In the genomic region with DNA sequence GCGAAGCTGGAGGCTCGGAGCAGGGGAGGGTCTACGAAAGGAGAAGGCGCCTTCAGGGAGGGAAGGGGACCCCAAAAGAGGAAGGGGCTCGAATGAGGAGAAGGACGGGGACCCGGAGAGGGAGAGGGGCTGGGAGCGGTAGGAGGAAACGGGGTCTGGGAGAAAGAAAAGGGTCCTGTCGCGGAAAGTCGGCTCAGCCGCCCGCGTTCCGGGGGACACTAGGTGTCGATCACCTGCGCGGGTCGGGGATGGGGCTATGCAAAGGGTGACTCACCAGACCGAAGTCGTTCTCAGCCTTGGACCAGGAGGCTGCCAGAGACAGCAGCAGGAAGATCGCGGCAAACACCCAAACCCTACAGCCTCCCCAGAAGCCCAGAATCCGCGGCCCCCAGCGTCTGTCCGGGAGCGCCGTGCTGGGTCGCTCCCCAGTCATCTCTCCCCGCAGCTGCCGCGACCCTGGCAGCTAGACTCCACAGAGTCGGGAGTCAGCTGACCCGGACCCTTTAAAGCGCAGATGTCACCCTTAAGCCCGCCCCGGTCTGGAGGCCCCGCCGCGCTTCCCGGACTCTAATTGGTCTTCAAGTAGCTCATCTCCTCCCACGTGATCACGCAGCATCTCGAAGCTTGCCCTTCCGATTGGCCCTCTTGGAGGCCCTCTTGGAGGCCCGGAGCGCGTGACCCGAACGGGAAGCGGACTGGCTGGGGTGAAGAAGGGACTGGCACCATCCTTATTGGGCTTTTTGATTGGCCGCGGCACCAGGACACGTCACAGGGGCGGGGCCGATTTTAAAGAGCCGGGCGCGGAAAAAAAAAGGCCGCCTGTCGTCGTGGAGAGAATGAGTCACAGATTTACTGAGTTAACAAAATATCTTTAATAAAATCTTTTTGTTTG, we compare ENCODE assay signal across 8 cellular contexts. TPM values are rescaled to one million over a fixed set of nuclear protein-coding genes. Genes with fewer than 3 reads are reported as not detected.
DNase-seq lines count a peak whose midpoint lies in the region; ATAC-seq and TF ChIP-seq lines count a peak whose summit lies in the region.

A gene (minus strand): TSS at position 478 of the 892 bp plus-strand sequence. CDS start 45 bp downstream, at position 433.

- no peaks in the 10 kb centered on the region for H4K20me1 ChIP-seq in smooth muscle cell (ENCODE audit: low read depth)

- peaks cover 11% of the 10 kb centered on the region for H3K4me1 ChIP-seq in smooth muscle cell (ENCODE audit: low read depth)

- H3K4me2 ChIP-seq in smooth muscle cell, result peak within 1 kb of the TSS; percentile 90

- peak within 1 kb of the TSS; percentile 95 for H3K4me3 Mint-ChIP-seq in activated B cell treated with CpG ODN at 0.5 μM for 24 hours

- TF ChIP-seq POLR2A in GM18951 (IDR thresholded peaks at IDR 0.05; ENCODE audit: extremely low read depth, insufficient read depth, insufficient read length), result peak; percentile 99

- POLR2A ChIA-PET in activated B cell treated with CpG ODN at 0.5 μM for 24 hours (lab: Charles Lee), result interaction anchor here (0.6 to 4.9 kb wide), 32 partner anchors 16 to 367 kb away, joined by 3 to 133 read pairs (median 5); a partner anchor contains a TSS

- H3K27me3 ChIP-seq in smooth muscle cell (ENCODE audit: low read depth), result no peaks in the 10 kb centered on the region

- peak within 1 kb of the TSS; percentile 87 for H2AFZ ChIP-seq in smooth muscle cell (ENCODE audit: low read depth)

- H3F3A ChIP-seq in smooth muscle cell (ENCODE audit: low read depth), result no peaks in the 10 kb centered on the region

- H3K36me3 ChIP-seq in smooth muscle cell (ENCODE audit: low read depth), result peaks cover 3% of the 10 kb centered on the region

- H3K4me1 Mint-ChIP-seq in activated B cell treated with CpG ODN at 0.5 μM for 24 hours, result peaks cover 21% of the 10 kb centered on the region

- peaks cover 40% of the 10 kb centered on the region for H3K36me3 Mint-ChIP-seq in activated B cell treated with CpG ODN at 0.5 μM for 24 hours (ENCODE audit: low read depth)

- in situ Hi-C loops in GM18951 (cut with MboI; ENCODE audit: low sequenced_read_pairs, unreplicated experiment), result no loop called here

- no peak for TF ChIP-seq CTCF in activated B cell treated with CpG ODN at 0.5 μM for 24 hours (IDR thresholded peaks at IDR 0.05)
- no peak for TF ChIP-seq CTCF in smooth muscle cell (IDR thresholded peaks at IDR 0.05; ENCODE audit: borderline replicate concordance, insufficient read depth, poor library complexity, severe bottlenecking)

- H3K9me3 ChIP-seq in smooth muscle cell (replicated peaks; ENCODE audit: low read depth), result no peaks in the 10 kb centered on the region

- ATAC-seq in HG03196 (IDR thresholded peaks at IDR 0.05; ENCODE audit: unreplicated experiment) (peak; percentile 93), activated B cell treated with CpG ODN at 0.5 μM for 24 hours (ENCODE audit: low read depth) (peak; percentile 91)

- H3K27me3 Mint-ChIP-seq in activated B cell treated with CpG ODN at 0.5 μM for 24 hours, result no peaks in the 10 kb centered on the region

- H3K79me2 ChIP-seq in smooth muscle cell (ENCODE audit: low read depth), result peaks cover 10% of the 10 kb centered on the region

- H3K9me3 Mint-ChIP-seq in activated B cell treated with CpG ODN at 0.5 μM for 24 hours, result no peaks in the 10 kb centered on the region

- WGBS in smooth muscle cell (ENCODE audit: low lambda C conversion rate), result 1% methylated on average over 63 of the region's 64 CpGs

- peak within 1 kb of the TSS; percentile 91 for H3K9ac ChIP-seq in smooth muscle cell (ENCODE audit: low read depth)

- CTCF ChIA-PET in activated B cell treated with CpG ODN at 0.5 μM for 24 hours (lab: Charles Lee), result interaction anchor here (1.1 to 1.5 kb wide), 5 partner anchors 27 to 321 kb away, joined by 3 to 5 read pairs (median 4); a partner anchor contains a TSS

- intact Hi-C loops in activated B cell treated with CpG ODN at 0.5 μM for 24 hours (cut with micrococcal nuclease), result loop anchor here (1.0 to 2.0 kb wide), 10 partner anchors 28 to 314 kb away; a partner anchor contains a TSS

- DNase-seq in AG08395 (ENCODE audit: low spot score), result peak; percentile 100
- DNase-seq in NCI-H345 (lab: John Stamatoyannopoulos, UW), result peak; percentile 100
- DNase-seq in activated B cell treated with CpG ODN at 0.5 μM for 24 hours, result peak; percentile 93
- DNase-seq in caudate nucleus (lab: John Stamatoyannopoulos, UW), result peak; percentile 96 to 100 (median 100)
- peak; percentile 100 for DNase-seq in iPS-NIHi7 (ENCODE audit: extremely low spot score)
- peak; percentile 96 for DNase-seq in smooth muscle cell (lab: John Stamatoyannopoulos, UW; ENCODE audit: unreplicated experiment)

- H3K27ac ChIP-seq in caudate nucleus (ENCODE audit: low read depth, low read length) (peak within 1 kb of the TSS; percentile 84), smooth muscle cell (ENCODE audit: low read depth) (peak within 1 kb of the TSS; percentile 92)

- H3K4me3 ChIP-seq in smooth muscle cell, result peak within 1 kb of the TSS; percentile 80

- H3K27ac Mint-ChIP-seq in activated B cell treated with CpG ODN at 0.5 μM for 24 hours, result peak within 1 kb of the TSS; percentile 93

RNA-seq across cellular contexts. Expression of the gene that starts here (rescaled TPM):
- total RNA-seq in activated B cell treated with CpG ODN at 0.5 μM for 24 hours, result 18.3 and 19.2 TPM in 2 replicates
- total RNA-seq in smooth muscle cell, result 40.0 and 47.5 TPM in 2 replicates
- polyA plus RNA-seq in smooth muscle cell, result 52.1 and 52.7 TPM in 2 replicates

Comparison
In these comparisons a context has a peak if more than half of its experiments do, and no peak if none do; other contexts are left out.
1. Peak in every context shown above with its lines: DNase-seq, ATAC-seq, H3K4me3 ChIP-seq and H3K27ac ChIP-seq.